ENCODE assay signal across 24 cellular contexts in genomic region chr14:55136241-55136640, GRCh38. TPM values are rescaled to one million over a fixed set of nuclear protein-coding genes. Genes with fewer than 3 reads are reported as not detected.
A peak's percentile ranks its signal among the peaks of the same experiment; 100 is the strongest.
DNase-seq lines count a peak whose midpoint lies in the region; ATAC-seq and TF ChIP-seq lines count a peak whose summit lies in the region.
"Had no signal": no experiment of that assay in that cellular context is flagged by ENCODE, and none has a peak within 500 bp of the region (broad histone marks: within the 10 kb centered on the region; RNA-seq: fewer than 3 reads in every experiment).

No MANE protein-coding gene starts in this region.

- in situ Hi-C loops in G401 (cut with HindIII; ENCODE audit: low sequenced_read_pairs), result no loop called here

- H3K27ac ChIP-seq in subcutaneous abdominal adipose tissue (ENCODE audit: low read depth, low read length), result peak overlapping the region; percentile 99
- H3K27ac ChIP-seq: BLaER1, KMS-11 had no signal

- DNase-seq in GM03348 (ENCODE audit: low spot score) (peak; percentile 56), astrocyte of the hippocampus (ENCODE audit: low read depth, low spot score) (peak; percentile 42), fibroblast of the aortic adventitia (ENCODE audit: low read depth) (peak; percentile 59), G401 (ENCODE audit: low spot score) (no peak), COLO829 (ENCODE audit: low spot score) (no peak), NCI-H2227 (lab: John Stamatoyannopoulos, UW; ENCODE audit: unreplicated experiment) (no peak)
- DNase-seq: activated CD8-positive, alpha-beta memory T cell treated with anti-CD3 and anti-CD28 coated beads, Interleukin-2, amount 10 ng/mL, durations not matched to agents 7 days and 5 days; activated naive CD4-positive, alpha-beta T cell treated with Interleukin-2 at 50 U/mL for 16 hours; central memory CD4-positive, alpha-beta T cell; DMS53; erythroblast; H9; NCI-H1417 treated with DMSO at 0.1 percent for 48 hours; NCI-H446 treated with DMSO at 0.1 percent for 48 hours; nucleus accumbens; OCI-M1; spleen; stimulated activated naive CD8-positive, alpha-beta T cell treated with anti-CD3 and anti-CD28 coated beads, Interleukin-15, Interleukin-2, amounts not matched to agents 100 U/mL and 50 U/mL, for 24 hours; T-helper 1 cell had no signal

- no peak for ATAC-seq in HG02642 (IDR thresholded peaks at IDR 0.05; ENCODE audit: poor library complexity, unreplicated experiment)
- ATAC-seq: activated CD8-positive, alpha-beta memory T cell treated with anti-CD3 and anti-CD28 coated beads, Interleukin-2, amount 10 ng/mL, durations not matched to agents 7 days and 5 days; stimulated activated naive CD8-positive, alpha-beta T cell treated with anti-CD3 and anti-CD28 coated beads, Interleukin-15, Interleukin-2, amounts not matched to agents 100 U/mL and 50 U/mL, for 24 hours had no signal

- no peak for TF ChIP-seq CTCF in fibroblast of the aortic adventitia (IDR thresholded peaks at IDR 0.05; ENCODE audit: insufficient read depth, low read length)

- peaks cover 31 to 52% (median 39%) of the 10 kb centered on the region in 5 donors for H3K36me3 ChIP-seq in subcutaneous abdominal adipose tissue (ENCODE audit: control insufficient read depth in 5 of 5, insufficient read depth in 5 of 5, low read length in 5 of 5)

- H3K9me3 ChIP-seq in subcutaneous abdominal adipose tissue (ENCODE audit: control insufficient read depth in 5 of 5, low read length in 5 of 5), result no peaks in the 10 kb centered on the region
- H3K9me3 ChIP-seq: BLaER1, spleen had no signal

- no peaks in the 10 kb centered on the region for H3K27me3 ChIP-seq in subcutaneous abdominal adipose tissue (ENCODE audit: control insufficient read depth in 5 of 5, insufficient read depth in 4 of 5, low read length in 5 of 5)
- H3K27me3 ChIP-seq: spleen had no signal

- H3K9ac ChIP-seq in subcutaneous abdominal adipose tissue (ENCODE audit: low read length in 5 of 5), result no peak overlapping the region
- H3K9ac ChIP-seq: BLaER1, KMS-11 had no signal

- H3K4me1 ChIP-seq in subcutaneous abdominal adipose tissue (ENCODE audit: control insufficient read depth in 5 of 5, insufficient read depth in 5 of 5, low read length in 5 of 5), result peaks cover 14 to 62% (median 57%) of the 10 kb centered on the region in 5 donors
- H3K4me1 ChIP-seq: BLaER1 had no signal

- H3K4me3 ChIP-seq in fibroblast of the aortic adventitia (ENCODE audit: low read depth, low read length) (no peak overlapping the region), subcutaneous abdominal adipose tissue (ENCODE audit: low read depth in 1 of 5, low read length in 5 of 5) (no peak overlapping the region)
- H3K4me3 ChIP-seq: BLaER1, spleen had no signal

RNA-seq across cellular contexts. Expression of gene LGALS3, which starts 7.2 kb away (rescaled TPM):
- 83.3 and 475 TPM in 2 replicates for total RNA-seq in fibroblast of the aortic adventitia (ENCODE audit: low replicate concordance)
- total RNA-seq in G401 (2014; rRNA removed; shearing (Covaris generic)), result 207 and 236 TPM in 2 replicates

RNA-seq across cellular contexts. Expression of gene DLGAP5, which starts 55.1 kb away (rescaled TPM):
- 0.49 and 23.8 TPM in 2 replicates for total RNA-seq in fibroblast of the aortic adventitia (ENCODE audit: low replicate concordance)
- 63.1 and 109 TPM in 2 replicates for total RNA-seq in G401 (2014; rRNA removed; shearing (Covaris generic))
- total RNA-seq: mesenteric fat pad had no signal

Comparison
In these comparisons a context has a peak if more than half of its experiments do, and no peak if none do; other contexts are left out.
1. DNase-seq: peak in GM03348 (single experiment), astrocyte of the hippocampus (single experiment) and fibroblast of the aortic adventitia (single experiment); none in G401 (single experiment), COLO829 (single experiment) and NCI-H2227 (single experiment).